Comparison of ENCODE assay signal across 16 cellular contexts in genomic region chr5:177491983-177492746, GRCh38. TPM values are rescaled to one million over a fixed set of nuclear protein-coding genes. Genes with fewer than 3 reads are reported as not detected.
DNase-seq lines count a peak whose midpoint lies in the region; ATAC-seq, FAIRE-seq and TF ChIP-seq lines count a peak whose summit lies in the region.
"Had no signal": no experiment of that assay in that cellular context is flagged by ENCODE, and none has a peak within 500 bp of the region (broad histone marks: within the 10 kb centered on the region; RNA-seq: fewer than 3 reads in every experiment).

No MANE protein-coding gene starts in this region.

- TF ChIP-seq EP300 in K562 (IDR thresholded peaks at IDR 0.05; ENCODE audit: low read length) = no peak

- TF ChIP-seq RAD21 in K562 (CRISPR knock-in tag; conservative IDR thresholded peaks at IDR 0.05 in 1 of 2, IDR thresholded peaks at IDR 0.05 in 1 of 2) = no peak

- peaks cover 3% of the 10 kb centered on the region; the same call in 1 of the 2 replicates for H4K20me1 ChIP-seq in K562 (replicated peaks; ENCODE audit: control insufficient read depth, insufficient read depth, low read length)

- intact Hi-C loops in K562 (cut with micrococcal nuclease) = loop anchor here (1.0 kb wide), 1 partner anchor 9 kb away; no protein-coding TSS in a partner anchor

- H3K9me3 ChIP-seq in K562 (replicated peaks; ENCODE audit: control insufficient read depth, insufficient read depth, low read depth, low read length) = no peaks in the 10 kb centered on the region
- no peaks in the 10 kb centered on the region for H3K9me3 ChIP-seq in effector memory CD4-positive, alpha-beta T cell (ENCODE audit: control insufficient read depth, low read length)
- H3K9me3 ChIP-seq: prostate gland, SK-N-SH had no signal

- in situ Hi-C loops in K562 (cut with MboI) = no loop called here

- peaks cover 40 to 86% of the 10 kb centered on the region in 2 experiments for H3K4me1 ChIP-seq in K562 (replicated peaks in 1 of 2; ENCODE audit: control insufficient read depth in 2 of 2, insufficient read depth in 2 of 2, low read length in 2 of 2)
- peaks cover 7% of the 10 kb centered on the region for H3K4me1 ChIP-seq in effector memory CD4-positive, alpha-beta T cell (ENCODE audit: control insufficient read depth, insufficient read depth, low read length, poor library complexity, severe bottlenecking)

- H3K36me3 Mint-ChIP-seq in activated CD8-positive, alpha-beta memory T cell treated with anti-CD3 and anti-CD28 coated beads, Interleukin-2, amount 10 ng/mL, durations not matched to agents 7 days and 5 days = peaks cover 12% of the 10 kb centered on the region
- H3K36me3 Mint-ChIP-seq in nephron progenitor cell (ENCODE audit: low read depth) (peaks cover 22% of the 10 kb centered on the region), type B pancreatic cell (peaks cover 8% of the 10 kb centered on the region), immature natural killer cell (no peaks in the 10 kb centered on the region)
- H3K36me3 Mint-ChIP-seq: activated naive CD8-positive, alpha-beta T cell had no signal

- CTCF ChIA-PET in activated CD8-positive, alpha-beta memory T cell treated with anti-CD3 and anti-CD28 coated beads, Interleukin-2, amount 10 ng/mL, durations not matched to agents 7 days and 5 days (lab: Charles Lee) = interaction anchor here (0.5 to 19.2 kb wide), 9 partner anchors 10 to 120 kb away, joined by 3 to 193 read pairs (median 5); partner anchors contain the start of gene DBN1
- CTCF ChIA-PET in K562 (lab: Yijun Ruan, JAX; ENCODE audit: low intra/inter-chr PET ratio) = interaction anchor here (0.6 to 2.2 kb wide), 3 partner anchors 8 to 19 kb away, joined by 3 to 19 read pairs (median 4); no protein-coding TSS in a partner anchor

- H3K9ac ChIP-seq in K562 (ENCODE audit: insufficient read depth in 1 of 2, low read depth in 2 of 2, low read length in 2 of 2) = peak overlapping the region in 1 of 2 experiments; percentile 85; a peak in 2 of 4 replicates
- H3K9ac ChIP-seq: SK-N-SH had no signal

- H3K36me3 ChIP-seq in K562 (ENCODE audit: control insufficient read depth, insufficient read depth, low read length) = peaks cover 81% of the 10 kb centered on the region; the same call in 2 of the 3 replicates
- H3K36me3 ChIP-seq in effector memory CD4-positive, alpha-beta T cell (ENCODE audit: control insufficient read depth, insufficient read depth, low read length) = no peaks in the 10 kb centered on the region

- DNase-seq in activated CD8-positive, alpha-beta memory T cell treated with anti-CD3 and anti-CD28 coated beads, Interleukin-2, amount 10 ng/mL, durations not matched to agents 7 days and 5 days = no peak
- no peak for DNase-seq in activated CD8-positive, alpha-beta memory T cell treated with anti-CD3 and anti-CD28 coated beads, Interleukin-2, amount 50 U/mL, for 4 hours
- DNase-seq in K562 (ENCODE audit: extremely low read depth in 1 of 4, low spot score in 3 of 4) (no peak), nephron progenitor cell (no peak), type B pancreatic cell (ENCODE audit: extremely low spot score, unreplicated experiment) (no peak), immature natural killer cell (no peak), NCI-H526 treated with DMSO at 0.1 percent for 48 hours (lab: John Stamatoyannopoulos, UW) (no peak)
- DNase-seq in effector memory CD4-positive, alpha-beta T cell = no peak
- DNase-seq: GF-D8, kidney glomerular epithelial cell, NCI-H1105, NCI-H345 had no signal

- H2AFZ ChIP-seq in K562 (ENCODE audit: low read depth, low read length) = no peak overlapping the region

- H3K4me2 ChIP-seq in K562 (ENCODE audit: insufficient read depth, low read length) = no peak overlapping the region

- TF ChIP-seq CTCF in K562 (IDR thresholded peaks at IDR 0.05 in 2 of 3, conservative IDR thresholded peaks at IDR 0.05 in 1 of 3; ENCODE audit: insufficient read depth in 2 of 3, low read depth in 1 of 3, low read length in 3 of 3) (no peak), nephron progenitor cell (IDR thresholded peaks at IDR 0.05) (no peak), type B pancreatic cell (conservative IDR thresholded peaks at IDR 0.05) (no peak)

- POLR2A ChIA-PET in K562 (lab: Yijun Ruan, JAX) = interaction anchor here (0.6 to 4.0 kb wide), 18 partner anchors 9 to 135 kb away, joined by 3 to 21 read pairs (median 4); partner anchors contain the start of genes DBN1 and DOK3

- ATAC-seq in activated CD8-positive, alpha-beta memory T cell treated with anti-CD3 and anti-CD28 coated beads, Interleukin-2, amount 10 ng/mL, durations not matched to agents 7 days and 5 days = no peak
- ATAC-seq in K562 = no peak

- FAIRE-seq in K562 (lab: Jason Lieb, UNC) = no peak

- H3K79me2 ChIP-seq in K562 (ENCODE audit: control insufficient read depth, insufficient read depth, low read length) = peaks cover 44% of the 10 kb centered on the region

- TF ChIP-seq POLR2A in K562 (conservative IDR thresholded peaks at IDR 0.05) = no peak

- WGBS in K562 (ENCODE audit: insufficient coverage, low coverage, missing lambda C conversion rate) = 79% methylated on average over 37 of the region's 54 CpGs

- H3K4me3 ChIP-seq in K562 = no peak overlapping the region
- no peak overlapping the region for H3K4me3 ChIP-seq in effector memory CD4-positive, alpha-beta T cell (ENCODE audit: insufficient read depth, low read depth, low read length, poor library complexity, severe bottlenecking)
- H3K4me3 ChIP-seq: prostate gland had no signal

- no peaks in the 10 kb centered on the region for H3K27me3 Mint-ChIP-seq in activated CD8-positive, alpha-beta memory T cell treated with anti-CD3 and anti-CD28 coated beads, Interleukin-2, amount 10 ng/mL, durations not matched to agents 7 days and 5 days
- H3K27me3 Mint-ChIP-seq in nephron progenitor cell (ENCODE audit: low read depth, poor library complexity) (no peaks in the 10 kb centered on the region), type B pancreatic cell (no peaks in the 10 kb centered on the region), immature natural killer cell (ENCODE audit: low read depth in 3 of 3) (peaks cover 0 to 2% (median 0%) of the 10 kb centered on the region in 3 donors)
- H3K27me3 Mint-ChIP-seq: activated naive CD8-positive, alpha-beta T cell; central memory CD8-positive, alpha-beta T cell had no signal

- no peaks in the 10 kb centered on the region for H3K27me3 ChIP-seq in K562 (ENCODE audit: control insufficient read depth in 2 of 2, insufficient read depth in 2 of 2, low read length in 2 of 2)
- no peaks in the 10 kb centered on the region for H3K27me3 ChIP-seq in effector memory CD4-positive, alpha-beta T cell (replicated peaks; ENCODE audit: control insufficient read depth, insufficient read depth, low read length, poor library complexity, severe bottlenecking)

- peaks cover 30% of the 10 kb centered on the region for H3K4me1 Mint-ChIP-seq in activated CD8-positive, alpha-beta memory T cell treated with anti-CD3 and anti-CD28 coated beads, Interleukin-2, amount 10 ng/mL, durations not matched to agents 7 days and 5 days
- peaks cover 48% of the 10 kb centered on the region for H3K4me1 Mint-ChIP-seq in nephron progenitor cell
- H3K4me1 Mint-ChIP-seq in type B pancreatic cell (ENCODE audit: unreplicated experiment) = peaks cover 9% of the 10 kb centered on the region
- H3K4me1 Mint-ChIP-seq in immature natural killer cell = peaks cover 0 to 2% of the 10 kb centered on the region in 2 donors

- no TSS peak for BruUV-seq in K562 (replicated peaks; lab: Mats Ljungman, UMichigan)

- H3K27ac ChIP-seq in K562 (ENCODE audit: extremely low read depth, low read depth, low read length) = peak overlapping the region; percentile 95; the same call in 2 of the 3 replicates
- H3K27ac ChIP-seq in effector memory CD4-positive, alpha-beta T cell (ENCODE audit: insufficient read depth, low read length, poor library complexity, severe bottlenecking) = no peak overlapping the region

- H3K27ac Mint-ChIP-seq in activated CD8-positive, alpha-beta memory T cell treated with anti-CD3 and anti-CD28 coated beads, Interleukin-2, amount 10 ng/mL, durations not matched to agents 7 days and 5 days = peak overlapping the region; percentile 30
- H3K27ac Mint-ChIP-seq in nephron progenitor cell (peak overlapping the region; percentile 68), type B pancreatic cell (peak overlapping the region; percentile 74), immature natural killer cell (no peak overlapping the region)
- H3K27ac Mint-ChIP-seq: activated naive CD8-positive, alpha-beta T cell had no signal

- H3K9me1 ChIP-seq in K562 (ENCODE audit: control insufficient read depth, insufficient read depth, low read length) = no peaks in the 10 kb centered on the region

- no peak overlapping the region for H3K4me3 Mint-ChIP-seq in activated CD8-positive, alpha-beta memory T cell treated with anti-CD3 and anti-CD28 coated beads, Interleukin-2, amount 10 ng/mL, durations not matched to agents 7 days and 5 days
- H3K4me3 Mint-ChIP-seq in nephron progenitor cell (no peak overlapping the region), type B pancreatic cell (no peak overlapping the region), immature natural killer cell (no peak overlapping the region)
- H3K4me3 Mint-ChIP-seq: activated naive CD8-positive, alpha-beta T cell; central memory CD8-positive, alpha-beta T cell had no signal

- H3K9me3 Mint-ChIP-seq in activated CD8-positive, alpha-beta memory T cell treated with anti-CD3 and anti-CD28 coated beads, Interleukin-2, amount 10 ng/mL, durations not matched to agents 7 days and 5 days (ENCODE audit: low read depth) = no peaks in the 10 kb centered on the region
- H3K9me3 Mint-ChIP-seq in nephron progenitor cell (no peaks in the 10 kb centered on the region), type B pancreatic cell (no peaks in the 10 kb centered on the region), immature natural killer cell (no peaks in the 10 kb centered on the region)
- H3K9me3 Mint-ChIP-seq: central memory CD8-positive, alpha-beta T cell had no signal

RNA-seq across cellular contexts. Expression of gene PDLIM7, which starts 5.2 kb away (rescaled TPM):
- total RNA-seq in activated CD8-positive, alpha-beta memory T cell treated with anti-CD3 and anti-CD28 coated beads, Interleukin-2, amount 10 ng/mL, durations not matched to agents 7 days and 5 days = 10 to 100 TPM; 72.9 to 81.2 TPM
- 145 and 420 TPM in 2 replicates for total RNA-seq in K562 (2011; cell fraction: chromatin; rRNA removed; ENCODE audit: low replicate concordance)
- 271 and 275 TPM in 2 replicates for total RNA-seq in K562 (2011; cell fraction: nucleolus; rRNA removed)
- total RNA-seq in K562 (2011; cell fraction: nucleoplasm; rRNA removed) = 200 and 231 TPM in 2 replicates
- total RNA-seq in K562 (2014; rRNA removed) = 85.6 and 89.0 TPM in 2 replicates
- 6.4 and 10.4 TPM in 2 replicates for total RNA-seq in K562 (2014; rRNA removed; fragmentation: Illumina TruSeq; extraction: Trizol)
- total RNA-seq in K562 (2015; rRNA removed; fragmentation: Illumina TruSeq; extraction: Trizol) = 32.6 and 38.1 TPM in 2 replicates
- total RNA-seq in K562 (2021) = 112 and 124 TPM in 2 replicates
- 34.7 and 66.8 TPM in 2 replicates for polyA plus RNA-seq in K562 (2011; rRNA removed)
- polyA plus RNA-seq in K562 (2011; cell fraction: cytosol; rRNA removed) = 40.6 and 105 TPM in 2 replicates
- 255 and 454 TPM in 2 replicates for polyA plus RNA-seq in K562 (2011; cell fraction: nucleus; rRNA removed)
- polyA plus RNA-seq in K562 (2012) = 79.5 and 127 TPM in 2 replicates
- polyA plus RNA-seq in K562 (2014; fragmentation: Illumina TruSeq; extraction: Trizol) = 25.5 and 49.4 TPM in 2 replicates
- 1 to 10 TPM; 2.1 to 4.1 TPM for polyA plus RNA-seq in K562 (2014; fragmentation: Nextera tagmentation; extraction: Ambion mirVana)
- polyA plus RNA-seq in K562 (2014; rRNA removed) = 115 and 119 TPM in 2 replicates
- polyA minus RNA-seq in K562 (2011; rRNA and poly(A)+ RNA removed) = 18.4 and 18.7 TPM in 2 replicates
- 39.0 and 41.5 TPM in 2 replicates for polyA minus RNA-seq in K562 (2011; cell fraction: cytosol; rRNA and poly(A)+ RNA removed)
- 90.7 and 100 TPM in 2 replicates for polyA minus RNA-seq in K562 (2011; cell fraction: nucleus; rRNA and poly(A)+ RNA removed)
- 66.5 and 187 TPM in 2 replicates for total RNA-seq in type B pancreatic cell (ENCODE audit: low replicate concordance)
- 1 to 10 TPM; 1.1 to 3.3 (median 2.3) TPM for polyA plus RNA-seq in immature natural killer cell

RNA-seq across cellular contexts. Expression of gene DOK3, which starts 17.5 kb away (rescaled TPM):
- 1 to 10 TPM; 3.3 to 5.7 TPM for total RNA-seq in activated CD8-positive, alpha-beta memory T cell treated with anti-CD3 and anti-CD28 coated beads, Interleukin-2, amount 10 ng/mL, durations not matched to agents 7 days and 5 days
- total RNA-seq in K562 (2011; cell fraction: chromatin; rRNA removed; ENCODE audit: low replicate concordance) = 31.3 and 80.0 TPM in 2 replicates
- 40.8 and 45.7 TPM in 2 replicates for total RNA-seq in K562 (2011; cell fraction: nucleolus; rRNA removed)
- 31.9 and 45.3 TPM in 2 replicates for total RNA-seq in K562 (2011; cell fraction: nucleoplasm; rRNA removed)
- 9.2 and 11.0 TPM in 2 replicates for total RNA-seq in K562 (2014; rRNA removed)
- total RNA-seq in K562 (2014; rRNA removed; fragmentation: Illumina TruSeq; extraction: Trizol) = 2.0 TPM in 2 replicates
- 5.9 and 7.2 TPM in 2 replicates for total RNA-seq in K562 (2015; rRNA removed; fragmentation: Illumina TruSeq; extraction: Trizol)
- 15.7 and 21.1 TPM in 2 replicates for total RNA-seq in K562 (2021)
- 8.0 and 16.1 TPM in 2 replicates for polyA plus RNA-seq in K562 (2011; rRNA removed)
- polyA plus RNA-seq in K562 (2011; cell fraction: cytosol; rRNA removed) = 15.1 and 21.5 TPM in 2 replicates
- 70.3 and 111 TPM in 2 replicates for polyA plus RNA-seq in K562 (2011; cell fraction: nucleus; rRNA removed)
- polyA plus RNA-seq in K562 (2012) = 14.5 and 23.5 TPM in 2 replicates
- 10.1 and 12.5 TPM in 2 replicates for polyA plus RNA-seq in K562 (2014; fragmentation: Illumina TruSeq; extraction: Trizol)
- 1 to 10 TPM; 1.3 to 1.7 TPM for polyA plus RNA-seq in K562 (2014; fragmentation: Nextera tagmentation; extraction: Ambion mirVana)
- polyA plus RNA-seq in K562 (2014; rRNA removed) = 16.9 and 23.0 TPM in 2 replicates
- 3.9 and 4.1 TPM in 2 replicates for polyA minus RNA-seq in K562 (2011; rRNA and poly(A)+ RNA removed)
- polyA minus RNA-seq in K562 (2011; cell fraction: cytosol; rRNA and poly(A)+ RNA removed) = 7.4 and 11.9 TPM in 2 replicates
- polyA minus RNA-seq in K562 (2011; cell fraction: nucleus; rRNA and poly(A)+ RNA removed) = 18.3 and 19.9 TPM in 2 replicates
- 6.2 and 6.9 TPM in 2 replicates for total RNA-seq in type B pancreatic cell (ENCODE audit: low replicate concordance)
- 1 to 10 TPM in 1 of 3 donors, under 1 TPM in 1, not detected in 1; 0.48 to 1.3 TPM for polyA plus RNA-seq in immature natural killer cell

RNA-seq across cellular contexts. Expression of gene DBN1, which starts 18.7 kb away (rescaled TPM):
- 100 to 1,000 TPM in 1 of 2 experiments, 10 to 100 TPM in 1; 81.5 to 128 TPM for total RNA-seq in activated CD8-positive, alpha-beta memory T cell treated with anti-CD3 and anti-CD28 coated beads, Interleukin-2, amount 10 ng/mL, durations not matched to agents 7 days and 5 days
- 62.9 and 114 TPM in 2 replicates for total RNA-seq in K562 (2011; cell fraction: chromatin; rRNA removed; ENCODE audit: low replicate concordance)
- total RNA-seq in K562 (2011; cell fraction: nucleolus; rRNA removed) = 51.0 and 54.6 TPM in 2 replicates
- 24.9 and 46.2 TPM in 2 replicates for total RNA-seq in K562 (2011; cell fraction: nucleoplasm; rRNA removed)
- total RNA-seq in K562 (2014; rRNA removed) (72.9 and 87.2 TPM in 2 replicates), K562 (2014; rRNA removed; fragmentation: Illumina TruSeq; extraction: Trizol) (11.7 and 12.3 TPM in 2 replicates), K562 (2015; rRNA removed; fragmentation: Illumina TruSeq; extraction: Trizol) (27.9 and 33.0 TPM in 2 replicates), K562 (2021) (78.9 and 84.3 TPM in 2 replicates), type B pancreatic cell (ENCODE audit: low replicate concordance) (200 and 269 TPM in 2 replicates)
- polyA plus RNA-seq in K562 (2011; rRNA removed) (34.3 and 44.2 TPM in 2 replicates), K562 (2014; fragmentation: Illumina TruSeq; extraction: Trizol) (22.1 and 54.4 TPM in 2 replicates), K562 (2014; fragmentation: Nextera tagmentation; extraction: Ambion mirVana) (under 1 TPM; 0.25 to 0.34 TPM), K562 (2014; rRNA removed) (53.2 and 81.8 TPM in 2 replicates), immature natural killer cell (1 to 10 TPM in 2 of 3 donors, under 1 TPM in 1; 0.93 to 4.2 (median 2.8) TPM)
- polyA plus RNA-seq in K562 (2011; cell fraction: cytosol; rRNA removed) = 21.2 and 83.9 TPM in 2 replicates
- polyA plus RNA-seq in K562 (2011; cell fraction: nucleus; rRNA removed) = 142 and 188 TPM in 2 replicates
- polyA plus RNA-seq in K562 (2012) = 44.7 and 45.1 TPM in 2 replicates
- 20.0 and 24.6 TPM in 2 replicates for polyA minus RNA-seq in K562 (2011; rRNA and poly(A)+ RNA removed)
- polyA minus RNA-seq in K562 (2011; cell fraction: cytosol; rRNA and poly(A)+ RNA removed) = 26.6 and 37.0 TPM in 2 replicates
- 30.0 and 61.5 TPM in 2 replicates for polyA minus RNA-seq in K562 (2011; cell fraction: nucleus; rRNA and poly(A)+ RNA removed)

RNA-seq across cellular contexts. Expression of gene DDX41, which starts 24.6 kb away (rescaled TPM):
- 100 to 1,000 TPM; 126 to 130 TPM for total RNA-seq in activated CD8-positive, alpha-beta memory T cell treated with anti-CD3 and anti-CD28 coated beads, Interleukin-2, amount 10 ng/mL, durations not matched to agents 7 days and 5 days
- 156 and 392 TPM in 2 replicates for total RNA-seq in K562 (2011; cell fraction: chromatin; rRNA removed; ENCODE audit: low replicate concordance)
- 235 and 242 TPM in 2 replicates for total RNA-seq in K562 (2011; cell fraction: nucleolus; rRNA removed)
- total RNA-seq in K562 (2011; cell fraction: nucleoplasm; rRNA removed) = 123 and 170 TPM in 2 replicates
- 284 and 396 TPM in 2 replicates for total RNA-seq in K562 (2014; rRNA removed)
- 41.4 and 53.7 TPM in 2 replicates for total RNA-seq in K562 (2014; rRNA removed; fragmentation: Illumina TruSeq; extraction: Trizol)
- 97.1 and 116 TPM in 2 replicates for total RNA-seq in K562 (2015; rRNA removed; fragmentation: Illumina TruSeq; extraction: Trizol)
- total RNA-seq in K562 (2021) = 164 and 167 TPM in 2 replicates
- polyA plus RNA-seq in K562 (2011; rRNA removed) = 138 and 148 TPM in 2 replicates
- polyA plus RNA-seq in K562 (2011; cell fraction: cytosol; rRNA removed) = 199 and 327 TPM in 2 replicates
- polyA plus RNA-seq in K562 (2011; cell fraction: nucleus; rRNA removed) = 545 and 753 TPM in 2 replicates
- 166 and 178 TPM in 2 replicates for polyA plus RNA-seq in K562 (2012)
- polyA plus RNA-seq in K562 (2014; fragmentation: Illumina TruSeq; extraction: Trizol) = 94.9 and 113 TPM in 2 replicates
- 10 to 100 TPM; 38.2 to 60.1 TPM for polyA plus RNA-seq in K562 (2014; fragmentation: Nextera tagmentation; extraction: Ambion mirVana)
- polyA plus RNA-seq in K562 (2014; rRNA removed) = 234 and 236 TPM in 2 replicates
- polyA minus RNA-seq in K562 (2011; rRNA and poly(A)+ RNA removed) = 143 and 154 TPM in 2 replicates
- polyA minus RNA-seq in K562 (2011; cell fraction: cytosol; rRNA and poly(A)+ RNA removed) = 157 and 376 TPM in 2 replicates
- polyA minus RNA-seq in K562 (2011; cell fraction: nucleus; rRNA and poly(A)+ RNA removed) = 191 and 218 TPM in 2 replicates
- 99.7 and 104 TPM in 2 replicates for total RNA-seq in type B pancreatic cell (ENCODE audit: low replicate concordance)
- polyA plus RNA-seq in immature natural killer cell = 10 to 100 TPM; 20.0 to 62.6 (median 46.4) TPM

RNA-seq across cellular contexts. Expression of gene PRR7, which starts 45.6 kb away (rescaled TPM):
- total RNA-seq in activated CD8-positive, alpha-beta memory T cell treated with anti-CD3 and anti-CD28 coated beads, Interleukin-2, amount 10 ng/mL, durations not matched to agents 7 days and 5 days = 1 to 10 TPM; 3.1 to 5.3 TPM
- 1.6 TPM in 1 of 2 replicates, not detected in the other for total RNA-seq in K562 (2011; cell fraction: chromatin; rRNA removed; ENCODE audit: low replicate concordance)
- total RNA-seq in K562 (2011; cell fraction: nucleolus; rRNA removed) = 3.3 and 4.7 TPM in 2 replicates
- 1.0 and 1.9 TPM in 2 replicates for total RNA-seq in K562 (2011; cell fraction: nucleoplasm; rRNA removed)
- total RNA-seq in K562 (2014; rRNA removed) (11.3 and 14.9 TPM in 2 replicates), K562 (2014; rRNA removed; fragmentation: Illumina TruSeq; extraction: Trizol) (not detected in 2 replicates), K562 (2015; rRNA removed; fragmentation: Illumina TruSeq; extraction: Trizol) (0.80 and 1.2 TPM in 2 replicates), K562 (2021) (9.7 and 10.4 TPM in 2 replicates), type B pancreatic cell (ENCODE audit: low replicate concordance) (5.9 and 8.8 TPM in 2 replicates)
- polyA plus RNA-seq in K562 (2011; rRNA removed) (0.92 and 1.0 TPM in 2 replicates), K562 (2014; fragmentation: Illumina TruSeq; extraction: Trizol) (0.24 TPM in 1 of 2 replicates, not detected in the other), K562 (2014; fragmentation: Nextera tagmentation; extraction: Ambion mirVana) (not detected), K562 (2014; rRNA removed) (10.9 and 11.2 TPM in 2 replicates), immature natural killer cell (10 to 100 TPM in 2 of 3 donors, 1 to 10 TPM in 1; 9.6 to 25.4 (median 17.5) TPM)
- polyA plus RNA-seq in K562 (2011; cell fraction: cytosol; rRNA removed) = 3.5 and 22.1 TPM in 2 replicates
- polyA plus RNA-seq in K562 (2011; cell fraction: nucleus; rRNA removed) = 3.3 and 7.7 TPM in 2 replicates
- 2.3 and 4.3 TPM in 2 replicates for polyA plus RNA-seq in K562 (2012)
- polyA minus RNA-seq in K562 (2011; rRNA and poly(A)+ RNA removed) = not detected in 2 replicates
- polyA minus RNA-seq in K562 (2011; cell fraction: cytosol; rRNA and poly(A)+ RNA removed) = 3.3 and 6.1 TPM in 2 replicates
- 2.1 and 2.6 TPM in 2 replicates for polyA minus RNA-seq in K562 (2011; cell fraction: nucleus; rRNA and poly(A)+ RNA removed)

Comparison
In these comparisons a context has a peak if more than half of its experiments do, and no peak if none do; other contexts are left out.
1. H3K27ac Mint-ChIP-seq: peak in activated CD8-positive, alpha-beta memory T cell treated with anti-CD3 and anti-CD28 coated beads, Interleukin-2, amount 10 ng/mL, durations not matched to agents 7 days and 5 days (single experiment), nephron progenitor cell (single experiment) and type B pancreatic cell (single experiment); none in immature natural killer cell (0 of 6).